8 cellular contexts compared by ENCODE assay signal in genomic region chr6:10954590-10955010, GRCh38.
A peak's percentile ranks its signal among the peaks of the same experiment; 100 is the strongest.
DNase-seq lines count a peak whose midpoint lies in the region; ATAC-seq, FAIRE-seq and TF ChIP-seq lines count a peak whose summit lies in the region.

No MANE protein-coding gene starts in this region.

- TF ChIP-seq POLR2A in ovary (IDR thresholded peaks at IDR 0.05): no peak

- H3K27me3 Mint-ChIP-seq in activated T-helper 2 cell treated with anti-CD3 and anti-CD28 coated beads, Interferon-gamma antibody, Interleukin-2, Interleukin-4, amounts not matched to agents 10 μg/mL and 5 μg/mL and 100 μg/mL, durations not matched to agents 14 hours and 24 hours and 36 hours (ENCODE audit: low read depth): peaks cover 10% of the 10 kb centered on the region
- no peaks in the 10 kb centered on the region for H3K27me3 Mint-ChIP-seq in type B pancreatic cell

- 44 to 46% (median 45%) methylated on average over 15 of the region's 15 CpGs for WGBS in ovary, 3 donors

- no peaks in the 10 kb centered on the region for H3K36me3 Mint-ChIP-seq in activated T-helper 2 cell treated with anti-CD3 and anti-CD28 coated beads, Interferon-gamma antibody, Interleukin-2, Interleukin-4, amounts not matched to agents 10 μg/mL and 5 μg/mL and 100 μg/mL, durations not matched to agents 14 hours and 24 hours and 36 hours (ENCODE audit: low read depth)
- peaks cover 4% of the 10 kb centered on the region for H3K36me3 Mint-ChIP-seq in type B pancreatic cell

- H3K27me3 ChIP-seq in ovary: no peaks in the 10 kb centered on the region

- H3K4me3 Mint-ChIP-seq in activated T-helper 2 cell treated with anti-CD3 and anti-CD28 coated beads, Interferon-gamma antibody, Interleukin-2, Interleukin-4, amounts not matched to agents 10 μg/mL and 5 μg/mL and 100 μg/mL, durations not matched to agents 14 hours and 24 hours and 36 hours (ENCODE audit: low read depth): no peak overlapping the region
- no peak overlapping the region for H3K4me3 Mint-ChIP-seq in type B pancreatic cell

- H3K27ac ChIP-seq in ovary: no peak overlapping the region

- FAIRE-seq in RCC 7860 (lab: Jason Lieb, UNC): no peak

- no peak overlapping the region for H3K27ac Mint-ChIP-seq in activated T-helper 2 cell treated with anti-CD3 and anti-CD28 coated beads, Interferon-gamma antibody, Interleukin-2, Interleukin-4, amounts not matched to agents 10 μg/mL and 5 μg/mL and 100 μg/mL, durations not matched to agents 14 hours and 24 hours and 36 hours
- H3K27ac Mint-ChIP-seq in type B pancreatic cell: no peak overlapping the region

- DNase-seq in COLO829 (ENCODE audit: low spot score) (peak; percentile 80), HT1080 (ENCODE audit: low read depth) (peak; percentile 76), RCC 7860 (ENCODE audit: low spot score) (peak; percentile 31), foreskin fibroblast (peak; percentile 53 to 78), ovary (peak in 4 of 5 donors; percentile 15 to 47 (median 18)), type B pancreatic cell (ENCODE audit: extremely low spot score, unreplicated experiment) (peak; percentile 85)
- DNase-seq in activated T-helper 2 cell treated with anti-CD3 and anti-CD28 coated beads, Interferon-gamma antibody, Interleukin-2, Interleukin-4, amounts not matched to agents 10 μg/mL and 5 μg/mL and 100 μg/mL, durations not matched to agents 14 hours and 24 hours and 36 hours (ENCODE audit: low spot score): peak; percentile 51

- no peak for TF ChIP-seq EP300 in ovary (IDR thresholded peaks at IDR 0.05)

- TF ChIP-seq CTCF in foreskin fibroblast (IDR thresholded peaks at IDR 0.05; ENCODE audit: low read depth, low read length) (peak; percentile 73), ovary (IDR thresholded peaks at IDR 0.05) (peak in 1 of 3 donors; percentile 11), type B pancreatic cell (conservative IDR thresholded peaks at IDR 0.05) (peak; percentile 93)

- no peaks in the 10 kb centered on the region for H3K4me1 Mint-ChIP-seq in activated T-helper 2 cell treated with anti-CD3 and anti-CD28 coated beads, Interferon-gamma antibody, Interleukin-2, Interleukin-4, amounts not matched to agents 10 μg/mL and 5 μg/mL and 100 μg/mL, durations not matched to agents 14 hours and 24 hours and 36 hours (ENCODE audit: low read depth)
- H3K4me1 Mint-ChIP-seq in type B pancreatic cell (ENCODE audit: unreplicated experiment): no peaks in the 10 kb centered on the region

- no peak overlapping the region for H3K4me3 ChIP-seq in foreskin fibroblast (ENCODE audit: low read depth in 1 of 2, low read length in 2 of 2)
- H3K4me3 ChIP-seq in ovary: no peak overlapping the region

- no peaks in the 10 kb centered on the region for H3K36me3 ChIP-seq in ovary

- no peaks in the 10 kb centered on the region for H3K4me1 ChIP-seq in ovary (ENCODE audit: insufficient read depth)

- peak; percentile 92 for ATAC-seq in GM21360 (IDR thresholded peaks at IDR 0.05; ENCODE audit: unreplicated experiment)

- no peaks in the 10 kb centered on the region for H3K9me3 Mint-ChIP-seq in activated T-helper 2 cell treated with anti-CD3 and anti-CD28 coated beads, Interferon-gamma antibody, Interleukin-2, Interleukin-4, amounts not matched to agents 10 μg/mL and 5 μg/mL and 100 μg/mL, durations not matched to agents 14 hours and 24 hours and 36 hours
- H3K9me3 Mint-ChIP-seq in type B pancreatic cell: no peaks in the 10 kb centered on the region

- H3K9me3 ChIP-seq in ovary: no peaks in the 10 kb centered on the region

- intact Hi-C loops in activated T-helper 2 cell treated with anti-CD3 and anti-CD28 coated beads, Interferon-gamma antibody, Interleukin-2, Interleukin-4, amounts not matched to agents 10 μg/mL and 5 μg/mL and 100 μg/mL, durations not matched to agents 14 hours and 24 hours and 36 hours (cut with micrococcal nuclease): loop anchor here (1.0 to 2.0 kb wide), 3 partner anchors 114 to 620 kb away; no protein-coding TSS in a partner anchor
- intact Hi-C loops in ovary (cut with DNase I): no loop called here

Comparison
In these comparisons a context has a peak if more than half of its experiments do, and no peak if none do; other contexts are left out.
1. DNase-seq: peak in every context shown above with its lines; median percentile 85 in type B pancreatic cell; 80 in COLO829; 76 in HT1080; 66 in foreskin fibroblast; 51 in activated T-helper 2 cell treated with anti-CD3 and anti-CD28 coated beads, Interferon-gamma antibody, Interleukin-2, Interleukin-4, amounts not matched to agents 10 μg/mL and 5 μg/mL and 100 μg/mL, durations not matched to agents 14 hours and 24 hours and 36 hours; 31 in RCC 7860; 18 in ovary.